ENCODE assay signal across 8 cellular contexts in genomic region chr2:48415765-48416515, GRCh38. TPM values are rescaled to one million over a fixed set of nuclear protein-coding genes. Genes with fewer than 3 reads are reported as not detected.
DNase-seq lines count a peak whose midpoint lies in the region; ATAC-seq and TF ChIP-seq lines count a peak whose summit lies in the region.

No MANE protein-coding gene starts in this region.

- TF ChIP-seq CTCF in HL-60 (IDR thresholded peaks at IDR 0.05; ENCODE audit: insufficient read depth, low read length) (no peak), testis (IDR thresholded peaks at IDR 0.05) (no peak), RWPE1 (conservative IDR thresholded peaks at IDR 0.05; ENCODE audit: low read depth) (no peak)

- H3K9me3 ChIP-seq in naive thymus-derived CD4-positive, alpha-beta T cell (ENCODE audit: control insufficient read depth in 2 of 3, low read length in 3 of 3): no peaks in the 10 kb centered on the region
- no peaks in the 10 kb centered on the region for H3K9me3 ChIP-seq in testis

- peaks cover 0 to 2% (median 0%) of the 10 kb centered on the region in 5 donors for H3K36me3 Mint-ChIP-seq in naive thymus-derived CD4-positive, alpha-beta T cell

- POLR2A ChIA-PET in naive thymus-derived CD4-positive, alpha-beta T cell (lab: Charles Lee): interaction anchor here (0.5 to 1.0 kb wide), 4 partner anchors 60 to 512 kb away, joined by 3 to 4 read pairs (median 3); no protein-coding TSS in a partner anchor
- POLR2A ChIA-PET in RWPE1 (lab: Yijun Ruan, JAX; ENCODE audit: low non-redundant PET): no interaction called here

- TF ChIP-seq POLR2A in testis (IDR thresholded peaks at IDR 0.05): no peak

- H3K4me3 Mint-ChIP-seq in naive thymus-derived CD4-positive, alpha-beta T cell: peak overlapping the region; percentile 13 to 65 (median 54)

- H3K36me3 ChIP-seq in naive thymus-derived CD4-positive, alpha-beta T cell (ENCODE audit: control insufficient read depth in 2 of 3, insufficient read depth in 3 of 3, low read length in 3 of 3): no peaks in the 10 kb centered on the region
- H3K36me3 ChIP-seq in testis (ENCODE audit: low read depth, missing control alignments): no peaks in the 10 kb centered on the region

- intact Hi-C loops in naive thymus-derived CD4-positive, alpha-beta T cell (cut with micrococcal nuclease): loop anchor here in 1 of 2 donors (1.0 to 5.0 kb wide), 2 partner anchors 34 to 72 kb away; no protein-coding TSS in a partner anchor
- intact Hi-C loops in testis (cut with DNase I; ENCODE audit: low total_unique reads): no loop called here

- H3K4me3 ChIP-seq in HL-60 (replicated peaks; ENCODE audit: insufficient read depth, low read length) (no peak overlapping the region), testis (no peak overlapping the region)
- H3K4me3 ChIP-seq in naive thymus-derived CD4-positive, alpha-beta T cell (ENCODE audit: low read length): no peak overlapping the region

- peak overlapping the region in 8 of 9 donors; percentile 29 to 90 (median 67) for H3K27ac Mint-ChIP-seq in naive thymus-derived CD4-positive, alpha-beta T cell

- H3K4me1 Mint-ChIP-seq in naive thymus-derived CD4-positive, alpha-beta T cell: peaks cover 23 to 50% (median 43%) of the 10 kb centered on the region in 7 donors

- ATAC-seq in naive thymus-derived CD4-positive, alpha-beta T cell: peak; percentile 66

- H3K4me1 ChIP-seq in naive thymus-derived CD4-positive, alpha-beta T cell (ENCODE audit: control insufficient read depth in 2 of 2, insufficient read depth in 2 of 2, low read length in 2 of 2): peaks cover 4 to 24% of the 10 kb centered on the region in 2 donors
- peaks cover 30% of the 10 kb centered on the region for H3K4me1 ChIP-seq in testis

- CTCF ChIA-PET in naive thymus-derived CD4-positive, alpha-beta T cell (lab: Charles Lee): interaction anchor here (0.7 to 1.5 kb wide), 4 partner anchors 10 to 1935 kb away, joined by 3 to 5 read pairs (median 4); no protein-coding TSS in a partner anchor
- CTCF ChIA-PET in RWPE1 (lab: Yijun Ruan, JAX): interaction anchor here (0.9 to 1.1 kb wide), 2 partner anchors 76 to 308 kb away, joined by 4 to 5 read pairs; no protein-coding TSS in a partner anchor

- peaks cover 0 to 4% (median 0%) of the 10 kb centered on the region in 11 donors for H3K9me3 Mint-ChIP-seq in naive thymus-derived CD4-positive, alpha-beta T cell

- peak; percentile 71 for DNase-seq in ELF-1 (ENCODE audit: low read depth, low spot score)
- DNase-seq in HL-60 (ENCODE audit: low read depth in 1 of 2, low spot score in 1 of 2): peak in 1 of 2 experiments; percentile 18
- DNase-seq in caudate nucleus (lab: John Stamatoyannopoulos, UW): no peak
- DNase-seq in naive thymus-derived CD4-positive, alpha-beta T cell: peak in 2 of 9 donors; percentile 23 to 34
- no peak for DNase-seq in NCI-H187 (lab: John Stamatoyannopoulos, UW)
- DNase-seq in testis: no peak
- DNase-seq in NCI-H1105 treated with DMSO at 0.1 percent for 48 hours (lab: John Stamatoyannopoulos, UW): no peak
- no peak for DNase-seq in RWPE1 (ENCODE audit: low spot score)

- H3K27ac ChIP-seq in HL-60 (replicated peaks): peak overlapping the region; percentile 50
- peak overlapping the region; percentile 56 for H3K27ac ChIP-seq in caudate nucleus (ENCODE audit: low read depth, low read length)
- H3K27ac ChIP-seq in naive thymus-derived CD4-positive, alpha-beta T cell (ENCODE audit: low read depth, low read length): no peak overlapping the region
- H3K27ac ChIP-seq in testis: no peak overlapping the region
- H3K27ac ChIP-seq in RWPE1: no peak overlapping the region

- H3K27me3 ChIP-seq in HL-60 (ENCODE audit: insufficient read depth, poor library complexity, severe bottlenecking) (no peaks in the 10 kb centered on the region), testis (no peaks in the 10 kb centered on the region)
- no peaks in the 10 kb centered on the region for H3K27me3 ChIP-seq in naive thymus-derived CD4-positive, alpha-beta T cell (ENCODE audit: control insufficient read depth in 2 of 2, insufficient read depth in 2 of 2, low read length in 2 of 2)

- H3K27me3 Mint-ChIP-seq in naive thymus-derived CD4-positive, alpha-beta T cell: peaks cover 0 to 3% (median 0%) of the 10 kb centered on the region in 5 donors

- WGBS in testis, 2 donors: 57 to 60% methylated on average over 4 of the region's 4 CpGs

RNA-seq across cellular contexts. Expression of gene PPP1R21, which starts 24.6 kb away (rescaled TPM):
- total RNA-seq in naive thymus-derived CD4-positive, alpha-beta T cell: 10 to 100 TPM; 37.8 to 43.0 (median 38.6) TPM
- polyA plus RNA-seq in naive thymus-derived CD4-positive, alpha-beta T cell: 10 to 100 TPM; 21.2 to 25.8 TPM
- total RNA-seq in testis: 10 to 100 TPM; 48.5 to 58.6 TPM
- 25.3 TPM for polyA plus RNA-seq in testis (ENCODE audit: insufficient read depth, low read depth, low replicate concordance)

Comparison
In these comparisons a context has a peak if more than half of its experiments do, and no peak if none do; other contexts are left out.
1. H3K27ac ChIP-seq: peak in HL-60 (single experiment) and caudate nucleus (single experiment); none in naive thymus-derived CD4-positive, alpha-beta T cell (single experiment), testis (0 of 2) and RWPE1 (single experiment).